ENCODE assay signal across 21 cellular contexts in genomic region chr1:17664322-17664721, GRCh38.
DNase-seq lines count a peak whose midpoint lies in the region; ATAC-seq and TF ChIP-seq lines count a peak whose summit lies in the region.
"Had no signal": no experiment of that assay in that cellular context is flagged by ENCODE, and none has a peak within 500 bp of the region (broad histone marks: within the 10 kb centered on the region; RNA-seq: fewer than 3 reads in every experiment).

No MANE protein-coding gene starts in this region.

- POLR2A ChIA-PET in CD8-positive, alpha-beta memory T cell (lab: Charles Lee) = no interaction called here

- H3K14ac ChIP-seq in neuronal stem cell (ENCODE audit: low read length) = peak overlapping the region; percentile 57

- H3K9me3 ChIP-seq in NT2/D1 (ENCODE audit: insufficient read depth, low read length) (peaks cover 7% of the 10 kb centered on the region; the same call in 1 of the 2 replicates), endodermal cell (ENCODE audit: control insufficient read depth, low read length) (no peaks in the 10 kb centered on the region), neuronal stem cell (replicated peaks in 1 of 2; ENCODE audit: control insufficient read depth in 2 of 2, insufficient read depth in 1 of 2, low read depth in 1 of 2, low read length in 2 of 2) (no peaks in the 10 kb centered on the region), smooth muscle cell (replicated peaks; ENCODE audit: low read depth) (no peaks in the 10 kb centered on the region)
- H3K9me3 ChIP-seq in CD8-positive, alpha-beta memory T cell (ENCODE audit: low read length) = no peaks in the 10 kb centered on the region
- H3K9me3 ChIP-seq: A549, MG63 had no signal

- H4K91ac ChIP-seq in neuronal stem cell (ENCODE audit: low read depth, low read length, poor library complexity) = no peak overlapping the region

- H3K4me1 Mint-ChIP-seq in GM23338 = peaks cover 8% of the 10 kb centered on the region; the same call in 2 of the 3 replicates
- no peaks in the 10 kb centered on the region for H3K4me1 Mint-ChIP-seq in endodermal cell
- no peaks in the 10 kb centered on the region for H3K4me1 Mint-ChIP-seq in activated CD4-positive, alpha-beta T cell treated with anti-CD3 and anti-CD28 coated beads, Interleukin-2, amount 10 ng/mL, durations not matched to agents 24 days and 14 days
- H3K4me1 Mint-ChIP-seq in CD8-positive, alpha-beta memory T cell = no peaks in the 10 kb centered on the region
- H3K4me1 Mint-ChIP-seq: B cell had no signal

- H3K27ac Mint-ChIP-seq in GM23338 (no peak overlapping the region; the same call in 1 of the 2 replicates), endodermal cell (no peak overlapping the region)
- no peak overlapping the region for H3K27ac Mint-ChIP-seq in activated CD4-positive, alpha-beta T cell treated with anti-CD3 and anti-CD28 coated beads, Interleukin-2, amount 10 ng/mL, durations not matched to agents 24 days and 14 days
- no peak overlapping the region for H3K27ac Mint-ChIP-seq in CD8-positive, alpha-beta memory T cell
- H3K27ac Mint-ChIP-seq: B cell had no signal

- H3K36me3 ChIP-seq in GM23338 (ENCODE audit: insufficient read depth) (0 out of 2 replicates have a peak, but pooled peaks cover 3% of the 10 kb centered on the region), NT2/D1 (ENCODE audit: insufficient read depth, insufficient read length, low read length) (peaks cover 51% of the 10 kb centered on the region), endodermal cell (ENCODE audit: control insufficient read depth, insufficient read depth, low read length) (no peaks in the 10 kb centered on the region), neuronal stem cell (replicated peaks in 1 of 2; ENCODE audit: control insufficient read depth in 2 of 2, insufficient read depth in 2 of 2, low read length in 2 of 2) (peaks cover 18 to 59% of the 10 kb centered on the region in 2 donors), smooth muscle cell (ENCODE audit: low read depth) (no peaks in the 10 kb centered on the region)
- H3K36me3 ChIP-seq in CD8-positive, alpha-beta memory T cell (ENCODE audit: insufficient read depth, low read length) = no peaks in the 10 kb centered on the region

- H3F3A ChIP-seq in GM23338 (replicated peaks; ENCODE audit: low read depth) (no peaks in the 10 kb centered on the region), smooth muscle cell (ENCODE audit: low read depth) (no peaks in the 10 kb centered on the region)

- H4K20me1 ChIP-seq in GM23338 (replicated peaks; ENCODE audit: insufficient read depth) = no peaks in the 10 kb centered on the region; the same call in 1 of the 2 replicates
- H4K20me1 ChIP-seq in smooth muscle cell (ENCODE audit: low read depth) = peaks cover 34% of the 10 kb centered on the region

- H3K4me2 ChIP-seq in GM23338 = no peak overlapping the region
- no peak overlapping the region for H3K4me2 ChIP-seq in neuronal stem cell (ENCODE audit: insufficient read depth, low read length, poor library complexity, severe bottlenecking)
- H3K4me2 ChIP-seq in smooth muscle cell = no peak overlapping the region
- H3K4me2 ChIP-seq: A549 had no signal

- no peak for DNase-seq in GM23338 (ENCODE audit: low spot score)
- no peak for DNase-seq in NT2/D1 (ENCODE audit: low read depth, low spot score)
- DNase-seq in endodermal cell = no peak
- DNase-seq in neuronal stem cell (ENCODE audit: low spot score) = no peak
- DNase-seq in activated CD4-positive, alpha-beta T cell treated with anti-CD3 and anti-CD28 coated beads, Interleukin-2, amount 10 ng/mL, durations not matched to agents 24 days and 14 days = no peak
- no peak for DNase-seq in smooth muscle cell (lab: John Stamatoyannopoulos, UW; ENCODE audit: unreplicated experiment)
- DNase-seq in CD8-positive, alpha-beta memory T cell = no peak
- DNase-seq: DMS79, GM23248, MG63, NCI-H1417, NCI-H187 treated with DMSO at 0.1 percent for 48 hours, NCI-H2107, NCI-H446 treated with DMSO at 0.1 percent for 48 hours, NCI-H526 treated with DMSO at 0.1 percent for 48 hours, PC-3, SHP77 treated with DMSO at 0.1 percent for 48 hours had no signal

- H3K27me3 ChIP-seq in GM23338 (ENCODE audit: insufficient read depth) (no peaks in the 10 kb centered on the region), NT2/D1 (ENCODE audit: insufficient read depth, insufficient read length) (no peaks in the 10 kb centered on the region), endodermal cell (ENCODE audit: control insufficient read depth, insufficient read depth, low read length, poor library complexity, severe bottlenecking) (no peaks in the 10 kb centered on the region), neuronal stem cell (ENCODE audit: control insufficient read depth in 3 of 3, insufficient read depth in 3 of 3, low read depth in 1 of 3, low read length in 3 of 3) (no peaks in the 10 kb centered on the region), smooth muscle cell (ENCODE audit: low read depth) (no peaks in the 10 kb centered on the region)
- no peaks in the 10 kb centered on the region for H3K27me3 ChIP-seq in CD8-positive, alpha-beta memory T cell (ENCODE audit: insufficient read depth, low read length, poor library complexity, severe bottlenecking)
- H3K27me3 ChIP-seq: MG63 had no signal

- H3K9ac ChIP-seq in NT2/D1 (ENCODE audit: insufficient read length, low read depth) = peak overlapping the region; percentile 5
- no peak overlapping the region for H3K9ac ChIP-seq in endodermal cell (ENCODE audit: extremely low read depth, low read length, poor library complexity, severe bottlenecking)
- peak overlapping the region; percentile 27 for H3K9ac ChIP-seq in neuronal stem cell (ENCODE audit: low read depth, low read length, poor library complexity)
- no peak overlapping the region for H3K9ac ChIP-seq in smooth muscle cell (ENCODE audit: low read depth)
- H3K9ac ChIP-seq: GM23248 had no signal

- no peak overlapping the region for H2BK12ac ChIP-seq in neuronal stem cell (ENCODE audit: low read length)

- no peak overlapping the region for H3K4ac ChIP-seq in neuronal stem cell (ENCODE audit: low read length)

- 91 to 100% methylated on average over 3 to 11 of the region's 11 CpGs for WGBS in endodermal cell (ENCODE audit: insufficient coverage in 1 of 2, insufficient read length in 1 of 2), 2 experiments
- no CpG with 5 or more reads among the region's 11 CpGs for WGBS in neuronal stem cell (ENCODE audit: extremely low coverage in 2 of 2, insufficient read length in 2 of 2, insufficient replicate concordance in 1 of 2), 2 donors
- WGBS in smooth muscle cell (ENCODE audit: low lambda C conversion rate) = 95% methylated on average over 11 of the region's 11 CpGs

- no peak overlapping the region for H2BK120ac ChIP-seq in neuronal stem cell (ENCODE audit: low read depth, low read length)

- H3K27ac ChIP-seq in GM23338 (ENCODE audit: low read depth) = no peak overlapping the region
- H3K27ac ChIP-seq in endodermal cell (ENCODE audit: low read depth, low read length) = no peak overlapping the region
- H3K27ac ChIP-seq in neuronal stem cell (replicated peaks; ENCODE audit: low read length) = no peak overlapping the region
- no peak overlapping the region for H3K27ac ChIP-seq in smooth muscle cell (ENCODE audit: low read depth)
- H3K27ac ChIP-seq in CD8-positive, alpha-beta memory T cell (ENCODE audit: low read depth, low read length) = no peak overlapping the region
- H3K27ac ChIP-seq: A549, GM23248, SK-N-MC had no signal

- no peak overlapping the region for H2AK5ac ChIP-seq in neuronal stem cell (ENCODE audit: low read depth, low read length)

- H2AFZ ChIP-seq in GM23338 = no peak overlapping the region
- H2AFZ ChIP-seq in neuronal stem cell (ENCODE audit: low read length) = no peak overlapping the region
- H2AFZ ChIP-seq in smooth muscle cell (ENCODE audit: low read depth) = no peak overlapping the region
- H2AFZ ChIP-seq: GM23248 had no signal

- peak overlapping the region; percentile 17 for H3K23ac ChIP-seq in neuronal stem cell (ENCODE audit: low read depth, low read length, poor library complexity)

- H3K18ac ChIP-seq in neuronal stem cell (ENCODE audit: low read length) = no peak overlapping the region

- intact Hi-C loops in activated CD4-positive, alpha-beta T cell treated with anti-CD3 and anti-CD28 coated beads, Interleukin-2, amount 10 ng/mL, durations not matched to agents 24 days and 14 days (cut with micrococcal nuclease) = no loop called here

- H3K79me2 ChIP-seq in GM23338 (replicated peaks; ENCODE audit: insufficient read depth) (no peaks in the 10 kb centered on the region), smooth muscle cell (ENCODE audit: low read depth) (no peaks in the 10 kb centered on the region)

- H3K36me3 Mint-ChIP-seq in GM23338 (ENCODE audit: low read depth) = peaks cover 43% of the 10 kb centered on the region
- peaks cover 2% of the 10 kb centered on the region for H3K36me3 Mint-ChIP-seq in endodermal cell (ENCODE audit: low read depth)
- no peaks in the 10 kb centered on the region for H3K36me3 Mint-ChIP-seq in activated CD4-positive, alpha-beta T cell treated with anti-CD3 and anti-CD28 coated beads, Interleukin-2, amount 10 ng/mL, durations not matched to agents 24 days and 14 days (ENCODE audit: low read depth)
- no peaks in the 10 kb centered on the region for H3K36me3 Mint-ChIP-seq in CD8-positive, alpha-beta memory T cell

- H3K79me1 ChIP-seq in neuronal stem cell (ENCODE audit: low read depth, low read length) = peaks cover 3% of the 10 kb centered on the region

- ATAC-seq in GM23338 = peak; percentile 17
- ATAC-seq: PC-3 had no signal

- no peak overlapping the region for H4K8ac ChIP-seq in neuronal stem cell (ENCODE audit: low read depth, low read length)

- H2BK15ac ChIP-seq in neuronal stem cell (ENCODE audit: low read length) = no peak overlapping the region

- peaks cover 3% of the 10 kb centered on the region for H3K27me3 Mint-ChIP-seq in GM23338 (ENCODE audit: insufficient read depth, low read depth, poor library complexity)
- H3K27me3 Mint-ChIP-seq in endodermal cell (ENCODE audit: insufficient read depth) = no peaks in the 10 kb centered on the region
- no peaks in the 10 kb centered on the region for H3K27me3 Mint-ChIP-seq in activated CD4-positive, alpha-beta T cell treated with anti-CD3 and anti-CD28 coated beads, Interleukin-2, amount 10 ng/mL, durations not matched to agents 24 days and 14 days
- H3K27me3 Mint-ChIP-seq in CD8-positive, alpha-beta memory T cell = peaks cover 0 to 7% of the 10 kb centered on the region in 2 donors
- H3K27me3 Mint-ChIP-seq: B cell had no signal

- H3K9me2 ChIP-seq in GM23338 (ENCODE audit: insufficient read depth) = no peaks in the 10 kb centered on the region

- H3K4me1 ChIP-seq in GM23338 (ENCODE audit: insufficient read depth) = no peaks in the 10 kb centered on the region
- H3K4me1 ChIP-seq in NT2/D1 (ENCODE audit: insufficient read depth, insufficient read length) = peaks cover 22% of the 10 kb centered on the region
- H3K4me1 ChIP-seq in endodermal cell (ENCODE audit: control insufficient read depth, insufficient read depth, low read length) = no peaks in the 10 kb centered on the region
- peaks cover 0 to 3% of the 10 kb centered on the region in 2 donors for H3K4me1 ChIP-seq in neuronal stem cell (ENCODE audit: control insufficient read depth in 2 of 2, insufficient read depth in 1 of 2, low read depth in 1 of 2, low read length in 2 of 2)
- H3K4me1 ChIP-seq in smooth muscle cell (ENCODE audit: low read depth) = no peaks in the 10 kb centered on the region
- H3K4me1 ChIP-seq in CD8-positive, alpha-beta memory T cell (ENCODE audit: insufficient read depth, low read length) = no peaks in the 10 kb centered on the region
- H3K4me1 ChIP-seq: A549 had no signal

- H3K9me3 Mint-ChIP-seq in GM23338 = no peaks in the 10 kb centered on the region; the same call in 2 of the 3 replicates
- H3K9me3 Mint-ChIP-seq in endodermal cell = no peaks in the 10 kb centered on the region
- no peaks in the 10 kb centered on the region for H3K9me3 Mint-ChIP-seq in activated CD4-positive, alpha-beta T cell treated with anti-CD3 and anti-CD28 coated beads, Interleukin-2, amount 10 ng/mL, durations not matched to agents 24 days and 14 days
- no peaks in the 10 kb centered on the region for H3K9me3 Mint-ChIP-seq in CD8-positive, alpha-beta memory T cell

- CTCF ChIA-PET in CD8-positive, alpha-beta memory T cell (lab: Charles Lee) = no interaction called here

- H3K4me3 ChIP-seq in GM23338 = no peak overlapping the region
- H3K4me3 ChIP-seq in NT2/D1 (ENCODE audit: insufficient read length, low read depth) = no peak overlapping the region
- no peak overlapping the region for H3K4me3 ChIP-seq in endodermal cell (ENCODE audit: low read length)
- H3K4me3 ChIP-seq in neuronal stem cell (ENCODE audit: low read length in 2 of 2) = no peak overlapping the region
- no peak overlapping the region for H3K4me3 ChIP-seq in smooth muscle cell
- H3K4me3 ChIP-seq in CD8-positive, alpha-beta memory T cell (ENCODE audit: low read length) = no peak overlapping the region
- H3K4me3 ChIP-seq: A549, GM23248, MG63, SK-N-MC had no signal

- TF ChIP-seq CTCF in GM23338 (conservative IDR thresholded peaks at IDR 0.05; ENCODE audit: low read depth in 2 of 2) (no peak), endodermal cell (conservative IDR thresholded peaks at IDR 0.05) (peak; percentile 50), smooth muscle cell (IDR thresholded peaks at IDR 0.05; ENCODE audit: borderline replicate concordance, insufficient read depth, poor library complexity, severe bottlenecking) (no peak)

- H2BK5ac ChIP-seq in neuronal stem cell (ENCODE audit: low read length) = no peak overlapping the region

- H3K4me3 Mint-ChIP-seq in GM23338 (no peak overlapping the region), endodermal cell (no peak overlapping the region)
- H3K4me3 Mint-ChIP-seq in activated CD4-positive, alpha-beta T cell treated with anti-CD3 and anti-CD28 coated beads, Interleukin-2, amount 10 ng/mL, durations not matched to agents 24 days and 14 days = no peak overlapping the region
- no peak overlapping the region for H3K4me3 Mint-ChIP-seq in CD8-positive, alpha-beta memory T cell
- H3K4me3 Mint-ChIP-seq: B cell, CD14-positive monocyte had no signal

Comparison
In these comparisons a context has a peak if more than half of its experiments do, and no peak if none do; other contexts are left out.
1. H3K9ac ChIP-seq: peak in NT2/D1 (single experiment) and neuronal stem cell (single experiment); none in endodermal cell (single experiment) and smooth muscle cell (single experiment).